ENCODE assay signal across 8 cellular contexts in the genomic region with DNA sequence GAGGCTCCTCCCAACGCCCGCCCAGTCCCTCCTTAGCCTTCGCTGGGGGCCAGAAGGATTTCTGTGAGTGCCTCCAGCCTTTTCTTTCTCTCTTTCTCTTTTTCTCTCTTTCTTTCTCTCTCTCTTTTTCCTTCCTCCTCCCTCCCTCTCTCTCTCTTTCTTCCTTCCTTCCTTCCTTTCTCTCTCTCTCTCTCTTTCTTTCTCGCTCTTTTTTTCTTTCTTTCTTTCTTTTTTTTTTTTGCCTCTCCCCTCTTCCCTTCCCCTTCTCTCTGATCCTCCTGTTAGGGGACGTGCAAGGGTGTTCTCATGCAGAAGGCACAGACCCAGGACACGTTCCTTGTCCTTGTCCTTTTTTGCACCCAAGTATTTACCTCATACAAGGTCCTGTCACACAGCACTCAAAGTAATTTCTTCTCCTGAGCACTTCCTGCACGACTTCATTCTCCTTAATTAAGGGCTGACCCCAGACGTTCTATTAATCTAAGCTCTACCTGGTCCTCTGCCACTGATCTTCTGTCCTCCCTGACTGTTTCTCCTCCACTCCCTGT. TPM values are rescaled to one million over a fixed set of nuclear protein-coding genes. Genes with fewer than 3 reads are reported as not detected.
DNase-seq lines count a peak whose midpoint lies in the region; ATAC-seq, FAIRE-seq and TF ChIP-seq lines count a peak whose summit lies in the region.

No MANE protein-coding gene starts in this region.

- intact Hi-C loops in posterior vena cava (cut with DNase I) = no loop called here

- H3K36me3 ChIP-seq in BJ (ENCODE audit: control insufficient read depth, insufficient read depth, low read length) (no peaks in the 10 kb centered on the region), HUES64 (ENCODE audit: insufficient read depth, low read length) (0 out of 2 replicates have a peak, but pooled peaks cover 4% of the 10 kb centered on the region), bronchial epithelial cell (ENCODE audit: control insufficient read depth, insufficient read depth, low read length) (no peaks in the 10 kb centered on the region)

- no peak for FAIRE-seq in bronchial epithelial cell (lab: Jason Lieb, UNC)

- H3K4me3 ChIP-seq in BJ (ENCODE audit: low read depth, low read length) = peak overlapping the region; percentile 95
- peak overlapping the region; percentile 96 for H3K4me3 ChIP-seq in HUES64 (ENCODE audit: low read length)
- H3K4me3 ChIP-seq in bronchial epithelial cell (ENCODE audit: low read depth, low read length) = peak overlapping the region; percentile 72

- no peaks in the 10 kb centered on the region for H3K9me3 ChIP-seq in HUES64 (ENCODE audit: insufficient read depth, low read depth, low read length)

- peak overlapping the region; percentile 91 for H3K27ac ChIP-seq in HUES64 (ENCODE audit: low read depth, low read length)

- TF ChIP-seq CTCF in BJ (IDR thresholded peaks at IDR 0.05; ENCODE audit: insufficient read depth, low read depth, low read length) (no peak), bronchial epithelial cell (IDR thresholded peaks at IDR 0.05; ENCODE audit: insufficient read depth, low read length, severe bottlenecking) (no peak)

- CTCF ChIA-PET in BJ (lab: Yijun Ruan, JAX) = interaction anchor here (0.7 to 2.5 kb wide), 2 partner anchors 9 kb away, joined by 3 to 11 read pairs; no protein-coding TSS in a partner anchor

- H3K4me1 ChIP-seq in HUES64 (ENCODE audit: insufficient read depth, low read length) = peaks cover 72% of the 10 kb centered on the region

- DNase-seq in BJ (ENCODE audit: low read depth) (no peak), bronchial epithelial cell (ENCODE audit: low read depth) (no peak), myocyte (ENCODE audit: low read depth) (peak; percentile 48), posterior vena cava (ENCODE audit: low spot score) (no peak), NAMALWA (ENCODE audit: low spot score) (no peak)

- 7% methylated on average over 8 of the region's 8 CpGs for WGBS in HUES64

- H3K27me3 ChIP-seq in BJ (ENCODE audit: control insufficient read depth, insufficient read depth, low read length) = no peaks in the 10 kb centered on the region
- H3K27me3 ChIP-seq in HUES64 (ENCODE audit: insufficient read depth, low read length) = no peaks in the 10 kb centered on the region
- H3K27me3 ChIP-seq in bronchial epithelial cell (ENCODE audit: control insufficient read depth, insufficient read depth, low read length) = no peaks in the 10 kb centered on the region

- POLR2A ChIA-PET in BJ (lab: Charles Lee) = no interaction called here

- ATAC-seq in GM19023 (IDR thresholded peaks at IDR 0.05; ENCODE audit: unreplicated experiment) (no peak), HG03432 (IDR thresholded peaks at IDR 0.05; ENCODE audit: unreplicated experiment) (no peak)

- peak overlapping the region; percentile 88 for H3K9ac ChIP-seq in HUES64 (ENCODE audit: low read depth, low read length)

RNA-seq across cellular contexts. Expression of gene PCNX2, which starts 0.3 kb away (rescaled TPM):
- 8.5 and 10.1 TPM in 2 replicates for polyA plus RNA-seq in BJ (2011; rRNA removed)
- polyA minus RNA-seq in BJ (2011; rRNA and poly(A)+ RNA removed) = 38.0 and 43.0 TPM in 2 replicates
- polyA plus RNA-seq in HUES64 (2013, experiment 1 of 2) = 23.9 TPM
- 28.3 TPM for polyA plus RNA-seq in HUES64 (2013, experiment 2 of 2)
- 30.3 and 41.6 TPM in 2 replicates for total RNA-seq in bronchial epithelial cell
- 2.3 and 6.6 TPM in 2 replicates for total RNA-seq in myocyte
- 6.6 TPM for polyA plus RNA-seq in myocyte (2012)
- total RNA-seq in posterior vena cava = 10 to 100 TPM; 12.9 to 16.8 TPM

RNA-seq across cellular contexts. Expression of gene MAP3K21, which starts 31.7 kb away (rescaled TPM):
- 0.10 and 0.13 TPM in 2 replicates for polyA plus RNA-seq in BJ (2011; rRNA removed)
- polyA minus RNA-seq in BJ (2011; rRNA and poly(A)+ RNA removed) = 0.10 and 0.19 TPM in 2 replicates
- 9.3 TPM for polyA plus RNA-seq in HUES64 (2013, experiment 1 of 2)
- polyA plus RNA-seq in HUES64 (2013, experiment 2 of 2) = 9.7 TPM
- 6.6 and 6.9 TPM in 2 replicates for total RNA-seq in bronchial epithelial cell
- total RNA-seq in myocyte = 0.05 TPM in 1 of 2 replicates, not detected in the other
- polyA plus RNA-seq in myocyte (2012) = not detected
- under 1 TPM; 0.19 to 0.29 TPM for total RNA-seq in posterior vena cava
